ENCODE assay signal across 8 cellular contexts in genomic region chr5:37249820-37250175, GRCh38. TPM values are rescaled to one million over a fixed set of nuclear protein-coding genes. Genes with fewer than 3 reads are reported as not detected.
DNase-seq lines count a peak whose midpoint lies in the region; ATAC-seq and TF ChIP-seq lines count a peak whose summit lies in the region.

No MANE protein-coding gene starts in this region.

- no peak for TF ChIP-seq RAD21 in HCT116 (IDR thresholded peaks at IDR 0.05; ENCODE audit: low read depth)

- H3K27ac ChIP-seq in HCT116 (ENCODE audit: low read depth, low read length) (peak overlapping the region; percentile 86), smooth muscle cell (ENCODE audit: low read depth) (peak overlapping the region; percentile 82)

- H4K20me1 ChIP-seq in HCT116 (ENCODE audit: insufficient read depth): no peaks in the 10 kb centered on the region
- H4K20me1 ChIP-seq in smooth muscle cell (ENCODE audit: low read depth): no peaks in the 10 kb centered on the region

- H3K4me3 Mint-ChIP-seq in activated T-helper 1 cell treated with anti-CD3 and anti-CD28 coated beads, Interleukin-12 subunit alpha, Interleukin-12 subunit beta, Interleukin-2, Interleukin-4 antibody, amounts not matched to agents 30 ng/mL and 10 ng/mL and 1 ng/mL, durations not matched to agents 14 hours and 24 hours and 36 hours: peak overlapping the region; percentile 88

- intact Hi-C loops in HCT116 (cut with micrococcal nuclease): no loop called here
- intact Hi-C loops in activated T-helper 1 cell treated with anti-CD3 and anti-CD28 coated beads, Interleukin-12 subunit alpha, Interleukin-12 subunit beta, Interleukin-2, Interleukin-4 antibody, amounts not matched to agents 30 ng/mL and 10 ng/mL and 1 ng/mL, durations not matched to agents 14 hours and 24 hours and 36 hours (cut with micrococcal nuclease): loop anchor here (1.0 to 5.0 kb wide), 5 partner anchors 38 to 199 kb away; partner anchors contain the start of gene NUP155

- peak overlapping the region; percentile 76 for H3K4me2 ChIP-seq in HCT116 (ENCODE audit: low read length)
- peak overlapping the region; percentile 95 for H3K4me2 ChIP-seq in smooth muscle cell

- no peaks in the 10 kb centered on the region for H3K27me3 Mint-ChIP-seq in activated T-helper 1 cell treated with anti-CD3 and anti-CD28 coated beads, Interleukin-12 subunit alpha, Interleukin-12 subunit beta, Interleukin-2, Interleukin-4 antibody, amounts not matched to agents 30 ng/mL and 10 ng/mL and 1 ng/mL, durations not matched to agents 14 hours and 24 hours and 36 hours (ENCODE audit: insufficient read depth)

- TF ChIP-seq POLR2A in HCT116 (IDR thresholded peaks at IDR 0.05; ENCODE audit: borderline replicate concordance, extremely low read depth, insufficient read depth, insufficient read length): no peak

- H3K4me1 ChIP-seq in HCT116 (ENCODE audit: control insufficient read depth in 1 of 2, insufficient read depth in 2 of 2, low read length in 2 of 2): peaks cover 4 to 13% of the 10 kb centered on the region in 2 experiments; a peak in 2 of 4 replicates
- peaks cover 6% of the 10 kb centered on the region for H3K4me1 ChIP-seq in smooth muscle cell (ENCODE audit: low read depth)

- POLR2A ChIA-PET in HCT116 (lab: Charles Lee): no interaction called here

- no peaks in the 10 kb centered on the region for H3K9me3 ChIP-seq in HCT116 (ENCODE audit: control insufficient read depth in 1 of 2, insufficient read depth in 1 of 2, low read depth in 1 of 2, low read length in 2 of 2)
- no peaks in the 10 kb centered on the region for H3K9me3 ChIP-seq in smooth muscle cell (replicated peaks; ENCODE audit: low read depth)

- CTCF ChIA-PET in HCT116 (lab: Charles Lee): no interaction called here

- peak overlapping the region; percentile 71 for H3K27ac Mint-ChIP-seq in activated T-helper 1 cell treated with anti-CD3 and anti-CD28 coated beads, Interleukin-12 subunit alpha, Interleukin-12 subunit beta, Interleukin-2, Interleukin-4 antibody, amounts not matched to agents 30 ng/mL and 10 ng/mL and 1 ng/mL, durations not matched to agents 14 hours and 24 hours and 36 hours

- H3K9ac ChIP-seq in HCT116 (ENCODE audit: low read length) (peak overlapping the region; percentile 78), smooth muscle cell (ENCODE audit: low read depth) (peak overlapping the region; percentile 89)

- no peaks in the 10 kb centered on the region for H3F3A ChIP-seq in smooth muscle cell (ENCODE audit: low read depth)

- DNase-seq in HCT116 (ENCODE audit: low read depth, low spot score): no peak
- DNase-seq in activated T-helper 1 cell treated with anti-CD3 and anti-CD28 coated beads, Interleukin-12 subunit alpha, Interleukin-12 subunit beta, Interleukin-2, Interleukin-4 antibody, amounts not matched to agents 30 ng/mL and 10 ng/mL and 1 ng/mL, durations not matched to agents 14 hours and 24 hours and 36 hours (ENCODE audit: low spot score): no peak
- no peak for DNase-seq in smooth muscle cell (lab: John Stamatoyannopoulos, UW; ENCODE audit: unreplicated experiment)
- DNase-seq in GOT3 (lab: John Stamatoyannopoulos, UW): no peak
- no peak for DNase-seq in NCI-H748 (lab: John Stamatoyannopoulos, UW; ENCODE audit: unreplicated experiment)
- no peak for DNase-seq in NCI-H1436 (lab: John Stamatoyannopoulos, UW)

- peaks cover 12% of the 10 kb centered on the region for H3K4me1 Mint-ChIP-seq in activated T-helper 1 cell treated with anti-CD3 and anti-CD28 coated beads, Interleukin-12 subunit alpha, Interleukin-12 subunit beta, Interleukin-2, Interleukin-4 antibody, amounts not matched to agents 30 ng/mL and 10 ng/mL and 1 ng/mL, durations not matched to agents 14 hours and 24 hours and 36 hours (ENCODE audit: low read depth)

- peaks cover 6% of the 10 kb centered on the region for H3K9me3 Mint-ChIP-seq in activated T-helper 1 cell treated with anti-CD3 and anti-CD28 coated beads, Interleukin-12 subunit alpha, Interleukin-12 subunit beta, Interleukin-2, Interleukin-4 antibody, amounts not matched to agents 30 ng/mL and 10 ng/mL and 1 ng/mL, durations not matched to agents 14 hours and 24 hours and 36 hours

- H2AFZ ChIP-seq in HCT116 (ENCODE audit: low read depth, low read length, poor library complexity, severe bottlenecking) (peak overlapping the region; percentile 44), smooth muscle cell (ENCODE audit: low read depth) (peak overlapping the region; percentile 82)

- H3K36me3 Mint-ChIP-seq in activated T-helper 1 cell treated with anti-CD3 and anti-CD28 coated beads, Interleukin-12 subunit alpha, Interleukin-12 subunit beta, Interleukin-2, Interleukin-4 antibody, amounts not matched to agents 30 ng/mL and 10 ng/mL and 1 ng/mL, durations not matched to agents 14 hours and 24 hours and 36 hours (ENCODE audit: low read depth): peaks cover 2% of the 10 kb centered on the region

- H3K9me2 ChIP-seq in HCT116 (ENCODE audit: insufficient read depth): no peaks in the 10 kb centered on the region

- no peaks in the 10 kb centered on the region for H3K79me2 ChIP-seq in HCT116 (ENCODE audit: insufficient read depth, low read length)
- peaks cover 29% of the 10 kb centered on the region for H3K79me2 ChIP-seq in smooth muscle cell (ENCODE audit: low read depth)

- H3K4me3 ChIP-seq in HCT116 (replicated peaks in 1 of 2; ENCODE audit: low read depth in 1 of 2, low read length in 2 of 2) (peak overlapping the region; percentile 73 to 76), iPS-11a (ENCODE audit: low read depth, low read length) (peak overlapping the region; percentile 66), smooth muscle cell (peak overlapping the region; percentile 76)

- WGBS in smooth muscle cell (ENCODE audit: low lambda C conversion rate): 62% methylated on average over 10 of the region's 10 CpGs

- no TSS peak for BruUV-seq in HCT116 (replicated peaks; lab: Mats Ljungman, UMichigan)

- RAD21 ChIA-PET in HCT116 (lab: Charles Lee; ENCODE audit: low non-redundant PET in 1 of 2, low total read pairs in 2 of 2, uncharacterized antibody in 2 of 2, unreplicated experiment in 2 of 2): no interaction called here

- no peak; the same call in none of the 2 replicates for ATAC-seq in HCT116
- ATAC-seq in GM21423 (IDR thresholded peaks at IDR 0.05; ENCODE audit: unreplicated experiment): no peak

- no peak for TF ChIP-seq CTCF in HCT116 (IDR thresholded peaks at IDR 0.05 in 2 of 3, conservative IDR thresholded peaks at IDR 0.05 in 1 of 3; ENCODE audit: borderline replicate concordance in 1 of 3, insufficient read depth in 1 of 3, low read depth in 2 of 3, low read length in 2 of 3)
- no peak for TF ChIP-seq CTCF in smooth muscle cell (IDR thresholded peaks at IDR 0.05; ENCODE audit: borderline replicate concordance, insufficient read depth, poor library complexity, severe bottlenecking)

- H3K27me3 ChIP-seq in HCT116 (ENCODE audit: insufficient read depth, low read length) (no peaks in the 10 kb centered on the region), smooth muscle cell (ENCODE audit: low read depth) (no peaks in the 10 kb centered on the region)

- H3K36me3 ChIP-seq in HCT116 (ENCODE audit: control insufficient read depth in 1 of 2, insufficient read depth in 2 of 2, low read length in 2 of 2): no peaks in the 10 kb centered on the region
- H3K36me3 ChIP-seq in smooth muscle cell (ENCODE audit: low read depth): no peaks in the 10 kb centered on the region

TF ChIP-seq in HCT116, 20 proteins besides CTCF, POLR2A, EP300 and RAD21:
- TF ChIP-seq MAX (IDR thresholded peaks at IDR 0.05): 0 out of 2 replicates have a peak, but pooled peaks have one; percentile 20
- no peak for TF ChIP-seq SP1 (IDR thresholded peaks at IDR 0.05; ENCODE audit: low read depth)
- no peak for TF ChIP-seq FOSL1 (IDR thresholded peaks at IDR 0.05; ENCODE audit: low read depth)
- no peak for TF ChIP-seq TCF7L2 (IDR thresholded peaks at IDR 0.05; ENCODE audit: borderline replicate concordance, extremely low read depth, insufficient read depth, insufficient read length)

RNA-seq across cellular contexts. Expression of gene CPLANE1, which starts 0.6 kb away (rescaled TPM):
- 3.5 TPM for total RNA-seq in HCT116 (2021; ENCODE audit: unreplicated experiment)
- 1.0 and 1.3 TPM in 2 replicates for polyA plus RNA-seq in HCT116 (2012)
- total RNA-seq in activated T-helper 1 cell treated with anti-CD3 and anti-CD28 coated beads, Interleukin-12 subunit alpha, Interleukin-12 subunit beta, Interleukin-2, Interleukin-4 antibody, amounts not matched to agents 30 ng/mL and 10 ng/mL and 1 ng/mL, durations not matched to agents 14 hours and 24 hours and 36 hours: 5.5 and 7.7 TPM in 2 replicates
- total RNA-seq in smooth muscle cell: 20.5 and 27.9 TPM in 2 replicates
- 2.9 and 5.8 TPM in 2 replicates for polyA plus RNA-seq in smooth muscle cell
